26 cellular contexts compared by ENCODE assay signal in genomic region chr1:242203290-242203689, GRCh38.
"Had no signal": no experiment of that assay in that cellular context is flagged by ENCODE, and none has a peak within 500 bp of the region (broad histone marks: within the 10 kb centered on the region; RNA-seq: fewer than 3 reads in every experiment).

No MANE protein-coding gene starts in this region.

- H3K27me3 ChIP-seq: left lung, ovary, right atrium auricular region, right lobe of liver, stomach, testis, thyroid gland, transverse colon, upper lobe of left lung, vagina had no signal

- H3K4me2 ChIP-seq: smooth muscle cell had no signal

- H3K4me3 Mint-ChIP-seq: naive thymus-derived CD4-positive, alpha-beta T cell; natural killer cell treated with Interleukin-12 subunit alpha and Interleukin-12 subunit beta and Interleukin-15 and Interleukin-18, amount 100 ng/mL, for 72 hours; stimulated activated naive B cell treated with anti-CD40 and anti-IgM and Interleukin-4, amounts not matched to agents 10 μg/mL and 1 μg/mL and 100 μg/mL, for 72 hours had no signal

- H3K4me3 ChIP-seq: left lung, lower lobe of right lung, mucosa of descending colon, ovary, right atrium auricular region, right lobe of liver, smooth muscle cell, stomach, testis, thyroid gland, transverse colon, upper lobe of left lung, vagina had no signal

- ATAC-seq: left cardiac atrium; left lung; lower lobe of right lung; mucosa of descending colon; naive thymus-derived CD4-positive, alpha-beta T cell; natural killer cell treated with Interleukin-12 subunit alpha and Interleukin-12 subunit beta and Interleukin-15 and Interleukin-18, amount 100 ng/mL, for 72 hours; right lobe of liver; stimulated activated naive B cell treated with anti-CD40 and anti-IgM and Interleukin-4, amounts not matched to agents 10 μg/mL and 1 μg/mL and 100 μg/mL, for 72 hours; stimulated activated naive CD8-positive, alpha-beta T cell treated with anti-CD3 and anti-CD28 coated beads, Interleukin-15, Interleukin-2, amounts not matched to agents 100 U/mL and 50 U/mL, for 24 hours had no signal

- H3K36me3 ChIP-seq: left lung, lower lobe of right lung, ovary, right atrium auricular region, right lobe of liver, stomach, thyroid gland, transverse colon, upper lobe of left lung, vagina had no signal

- H3K9me3 Mint-ChIP-seq: stimulated activated naive B cell treated with anti-CD40 and anti-IgM and Interleukin-4, amounts not matched to agents 10 μg/mL and 1 μg/mL and 100 μg/mL, for 72 hours had no signal

- H3K27me3 Mint-ChIP-seq: natural killer cell treated with Interleukin-12 subunit alpha and Interleukin-12 subunit beta and Interleukin-15 and Interleukin-18, amount 100 ng/mL, for 72 hours; stimulated activated naive B cell treated with anti-CD40 and anti-IgM and Interleukin-4, amounts not matched to agents 10 μg/mL and 1 μg/mL and 100 μg/mL, for 72 hours had no signal

- H3K27ac Mint-ChIP-seq: naive thymus-derived CD4-positive, alpha-beta T cell; natural killer cell treated with Interleukin-12 subunit alpha and Interleukin-12 subunit beta and Interleukin-15 and Interleukin-18, amount 100 ng/mL, for 72 hours; progenitor cell of endocrine pancreas; stimulated activated naive B cell treated with anti-CD40 and anti-IgM and Interleukin-4, amounts not matched to agents 10 μg/mL and 1 μg/mL and 100 μg/mL, for 72 hours had no signal

- H3K4me1 Mint-ChIP-seq: naive thymus-derived CD4-positive, alpha-beta T cell; stimulated activated naive B cell treated with anti-CD40 and anti-IgM and Interleukin-4, amounts not matched to agents 10 μg/mL and 1 μg/mL and 100 μg/mL, for 72 hours had no signal

- H3K36me3 Mint-ChIP-seq: naive thymus-derived CD4-positive, alpha-beta T cell; natural killer cell treated with Interleukin-12 subunit alpha and Interleukin-12 subunit beta and Interleukin-15 and Interleukin-18, amount 100 ng/mL, for 72 hours; stimulated activated naive B cell treated with anti-CD40 and anti-IgM and Interleukin-4, amounts not matched to agents 10 μg/mL and 1 μg/mL and 100 μg/mL, for 72 hours had no signal

- H3K4me1 ChIP-seq: left lung, lower lobe of right lung, right atrium auricular region, right lobe of liver, stomach, testis, thyroid gland, transverse colon, upper lobe of left lung, vagina had no signal

- DNase-seq: hippocampal formation; kidney glomerular epithelial cell; left cardiac atrium; left lung; lower lobe of right lung; mammary epithelial cell; mesenchymal stem cell; midbrain; mucosa of descending colon; naive thymus-derived CD4-positive, alpha-beta T cell; ovary; right lobe of liver; stimulated activated CD4-positive, alpha-beta T cell treated with anti-CD3 and anti-CD28 coated beads, Interleukin-2, amount 100 ng/mL, for 24 hours; stimulated activated CD4-positive, alpha-beta T cell treated with anti-CD3 and anti-CD28 coated beads, Interleukin-4, amount 100 ng/mL, for 1 hour; stimulated activated naive B cell treated with anti-CD40 and anti-IgM and Interleukin-4, amounts not matched to agents 10 μg/mL and 1 μg/mL and 100 μg/mL, for 72 hours; stimulated activated naive CD8-positive, alpha-beta T cell treated with anti-CD3 and anti-CD28 coated beads, Interleukin-15, Interleukin-2, amounts not matched to agents 100 U/mL and 50 U/mL, for 24 hours; stomach; testis; thyroid gland; transverse colon; upper lobe of left lung had no signal

- H3K27ac ChIP-seq: left lung, lower lobe of right lung, ovary, right atrium auricular region, right lobe of liver, stomach, testis, thyroid gland, transverse colon, upper lobe of left lung, vagina had no signal
